In the genomic region with DNA sequence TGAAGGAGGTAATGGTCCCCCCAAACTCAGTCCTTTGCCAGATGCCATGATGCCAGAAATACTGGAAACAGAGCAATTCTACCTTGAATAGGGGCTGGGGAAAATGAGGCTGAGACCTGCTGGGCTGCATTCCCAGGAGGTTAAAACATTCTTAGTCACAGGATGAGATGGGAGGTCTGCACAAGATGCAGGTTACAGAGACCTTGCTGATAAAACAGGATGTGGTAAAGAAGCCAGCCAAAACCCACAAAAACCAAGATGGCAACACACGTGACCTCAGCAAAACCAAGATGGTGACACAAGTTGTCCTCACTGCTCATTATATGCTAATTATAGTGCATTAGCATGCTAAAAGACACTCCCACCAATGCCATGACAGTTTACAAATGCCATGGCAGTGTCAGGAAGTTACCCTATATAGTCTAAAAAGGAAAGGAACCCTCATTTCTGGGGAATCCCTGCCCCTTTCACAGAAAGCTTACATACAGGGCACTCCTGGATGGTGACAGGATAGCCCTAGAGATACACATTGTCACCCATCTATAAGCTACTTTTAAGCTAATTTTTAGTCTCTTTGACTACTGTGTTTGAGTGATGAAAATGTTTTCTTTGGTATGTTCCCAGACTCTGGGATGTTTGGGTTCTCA, we compare ENCODE assay signal across 13 cellular contexts.
DNase-seq lines count a peak whose midpoint lies in the region; ATAC-seq and TF ChIP-seq lines count a peak whose summit lies in the region.
"Had no signal": no experiment of that assay in that cellular context is flagged by ENCODE, and none has a peak within 500 bp of the region (broad histone marks: within the 10 kb centered on the region; RNA-seq: fewer than 3 reads in every experiment).

No MANE protein-coding gene starts in this region.

- intact Hi-C loops in sigmoid colon (cut with DNase I): no loop called here

- H3K9me3 ChIP-seq in sigmoid colon: peaks cover 0 to 6% (median 1%) of the 10 kb centered on the region in 4 donors

- POLR2A ChIA-PET in activated CD4-positive, alpha-beta memory T cell treated with anti-CD3 and anti-CD28 coated beads, Interleukin-2, amount 10 ng/mL, durations not matched to agents 7 days and 5 days (lab: Charles Lee): no interaction called here

- H3K27me3 ChIP-seq in sigmoid colon: no peaks in the 10 kb centered on the region

- CTCF ChIA-PET in activated CD8-positive, alpha-beta memory T cell treated with anti-CD3 and anti-CD28 coated beads, Interleukin-2, amount 10 ng/mL, durations not matched to agents 7 days and 5 days (lab: Charles Lee): no interaction called here
- CTCF ChIA-PET in activated CD4-positive, alpha-beta memory T cell treated with anti-CD3 and anti-CD28 coated beads, Interleukin-2, amount 10 ng/mL, durations not matched to agents 7 days and 5 days (lab: Charles Lee): no interaction called here

- no peaks in the 10 kb centered on the region for H3K36me3 Mint-ChIP-seq in activated CD8-positive, alpha-beta memory T cell treated with anti-CD3 and anti-CD28 coated beads, Interleukin-2, amount 10 ng/mL, durations not matched to agents 7 days and 5 days
- no peaks in the 10 kb centered on the region for H3K36me3 Mint-ChIP-seq in activated CD4-positive, alpha-beta memory T cell treated with anti-CD3 and anti-CD28 coated beads, Interleukin-2, amount 10 ng/mL, durations not matched to agents 7 days and 5 days (ENCODE audit: low read depth)
- no peaks in the 10 kb centered on the region for H3K36me3 Mint-ChIP-seq in stimulated activated effector memory CD8-positive, alpha-beta T cell treated with anti-CD3 and anti-CD28 coated beads, Interleukin-12 subunit alpha, Interleukin-12 subunit beta, amount 100 ng/mL, for 72 hours

- DNase-seq in activated CD8-positive, alpha-beta memory T cell treated with anti-CD3 and anti-CD28 coated beads, Interleukin-2, amount 10 ng/mL, durations not matched to agents 7 days and 5 days: peak; percentile 60
- DNase-seq in activated CD8-positive, alpha-beta memory T cell treated with anti-CD3 and anti-CD28 coated beads for 24 hours: no peak
- DNase-seq in activated CD4-positive, alpha-beta memory T cell treated with anti-CD3 and anti-CD28 coated beads, Interleukin-2, amount 10 ng/mL, durations not matched to agents 7 days and 5 days: peak; percentile 24
- no peak for DNase-seq in stimulated activated effector memory CD8-positive, alpha-beta T cell treated with anti-CD3 and anti-CD28 coated beads, Interleukin-12 subunit alpha, Interleukin-12 subunit beta, amount 100 ng/mL, for 72 hours (ENCODE audit: low spot score in 2 of 2)
- DNase-seq in NCI-H146 (lab: John Stamatoyannopoulos, UW) (no peak), NCI-H1105 (lab: John Stamatoyannopoulos, UW) (no peak), sigmoid colon (no peak)
- DNase-seq: activated CD4-positive, CD25-positive, alpha-beta regulatory T cell; activated gamma-delta T cell treated with Interleukin-2 at 50 U/mL for 16 hours; mesenchymal stem cell; stimulated activated CD8-positive, alpha-beta memory T cell treated with anti-CD3 and anti-CD28 coated beads, Interleukin-4, amount 100 ng/mL, for 48 hours had no signal

- H3K4me3 ChIP-seq in sigmoid colon: no peak overlapping the region

- H3K4me1 ChIP-seq in sigmoid colon: no peaks in the 10 kb centered on the region

- peak overlapping the region; percentile 62 for H3K27ac Mint-ChIP-seq in activated CD8-positive, alpha-beta memory T cell treated with anti-CD3 and anti-CD28 coated beads, Interleukin-2, amount 10 ng/mL, durations not matched to agents 7 days and 5 days
- H3K27ac Mint-ChIP-seq in activated CD4-positive, alpha-beta memory T cell treated with anti-CD3 and anti-CD28 coated beads, Interleukin-2, amount 10 ng/mL, durations not matched to agents 7 days and 5 days: no peak overlapping the region
- no peak overlapping the region for H3K27ac Mint-ChIP-seq in stimulated activated effector memory CD8-positive, alpha-beta T cell treated with anti-CD3 and anti-CD28 coated beads, Interleukin-12 subunit alpha, Interleukin-12 subunit beta, amount 100 ng/mL, for 72 hours

- no peaks in the 10 kb centered on the region for H3K36me3 ChIP-seq in sigmoid colon

- 49 to 73% methylated on average over 1 of the region's 1 CpG for WGBS in sigmoid colon, 2 donors

- peak; percentile 58 for ATAC-seq in activated CD8-positive, alpha-beta memory T cell treated with anti-CD3 and anti-CD28 coated beads, Interleukin-2, amount 10 ng/mL, durations not matched to agents 7 days and 5 days
- ATAC-seq in HG03565 (IDR thresholded peaks at IDR 0.05; ENCODE audit: unreplicated experiment): peak; percentile 35
- peak; percentile 37 for ATAC-seq in stimulated activated effector memory CD8-positive, alpha-beta T cell treated with anti-CD3 and anti-CD28 coated beads, Interleukin-12 subunit alpha, Interleukin-12 subunit beta, amount 100 ng/mL, for 72 hours
- ATAC-seq: esophagus mucosa had no signal

- H3K4me1 Mint-ChIP-seq in activated CD8-positive, alpha-beta memory T cell treated with anti-CD3 and anti-CD28 coated beads, Interleukin-2, amount 10 ng/mL, durations not matched to agents 7 days and 5 days: peaks cover 9% of the 10 kb centered on the region
- peaks cover 5% of the 10 kb centered on the region for H3K4me1 Mint-ChIP-seq in activated CD4-positive, alpha-beta memory T cell treated with anti-CD3 and anti-CD28 coated beads, Interleukin-2, amount 10 ng/mL, durations not matched to agents 7 days and 5 days
- no peaks in the 10 kb centered on the region for H3K4me1 Mint-ChIP-seq in stimulated activated effector memory CD8-positive, alpha-beta T cell treated with anti-CD3 and anti-CD28 coated beads, Interleukin-12 subunit alpha, Interleukin-12 subunit beta, amount 100 ng/mL, for 72 hours

- no peak for TF ChIP-seq POLR2A in sigmoid colon (IDR thresholded peaks at IDR 0.05)

- H3K9me3 Mint-ChIP-seq in activated CD8-positive, alpha-beta memory T cell treated with anti-CD3 and anti-CD28 coated beads, Interleukin-2, amount 10 ng/mL, durations not matched to agents 7 days and 5 days (ENCODE audit: low read depth): peaks cover 8% of the 10 kb centered on the region
- peaks cover 11% of the 10 kb centered on the region for H3K9me3 Mint-ChIP-seq in activated CD4-positive, alpha-beta memory T cell treated with anti-CD3 and anti-CD28 coated beads, Interleukin-2, amount 10 ng/mL, durations not matched to agents 7 days and 5 days
- peaks cover 17% of the 10 kb centered on the region for H3K9me3 Mint-ChIP-seq in stimulated activated effector memory CD8-positive, alpha-beta T cell treated with anti-CD3 and anti-CD28 coated beads, Interleukin-12 subunit alpha, Interleukin-12 subunit beta, amount 100 ng/mL, for 72 hours

- TF ChIP-seq EP300 in sigmoid colon (IDR thresholded peaks at IDR 0.05): no peak

- H3K27me3 Mint-ChIP-seq in activated CD8-positive, alpha-beta memory T cell treated with anti-CD3 and anti-CD28 coated beads, Interleukin-2, amount 10 ng/mL, durations not matched to agents 7 days and 5 days: no peaks in the 10 kb centered on the region
- no peaks in the 10 kb centered on the region for H3K27me3 Mint-ChIP-seq in activated CD4-positive, alpha-beta memory T cell treated with anti-CD3 and anti-CD28 coated beads, Interleukin-2, amount 10 ng/mL, durations not matched to agents 7 days and 5 days

- no peak overlapping the region for H3K27ac ChIP-seq in sigmoid colon

- TF ChIP-seq CTCF in sigmoid colon (IDR thresholded peaks at IDR 0.05): no peak

- H3K4me3 Mint-ChIP-seq in activated CD8-positive, alpha-beta memory T cell treated with anti-CD3 and anti-CD28 coated beads, Interleukin-2, amount 10 ng/mL, durations not matched to agents 7 days and 5 days: no peak overlapping the region
- H3K4me3 Mint-ChIP-seq in activated CD4-positive, alpha-beta memory T cell treated with anti-CD3 and anti-CD28 coated beads, Interleukin-2, amount 10 ng/mL, durations not matched to agents 7 days and 5 days: no peak overlapping the region
- H3K4me3 Mint-ChIP-seq in stimulated activated effector memory CD8-positive, alpha-beta T cell treated with anti-CD3 and anti-CD28 coated beads, Interleukin-12 subunit alpha, Interleukin-12 subunit beta, amount 100 ng/mL, for 72 hours: no peak overlapping the region

Comparison
In these comparisons a context has a peak if more than half of its experiments do, and no peak if none do; other contexts are left out.
1. DNase-seq: peak in activated CD8-positive, alpha-beta memory T cell treated with anti-CD3 and anti-CD28 coated beads, Interleukin-2, amount 10 ng/mL, durations not matched to agents 7 days and 5 days (single experiment) and activated CD4-positive, alpha-beta memory T cell treated with anti-CD3 and anti-CD28 coated beads, Interleukin-2, amount 10 ng/mL, durations not matched to agents 7 days and 5 days (single experiment); none in activated CD8-positive, alpha-beta memory T cell treated with anti-CD3 and anti-CD28 coated beads for 24 hours (single experiment), stimulated activated effector memory CD8-positive, alpha-beta T cell treated with anti-CD3 and anti-CD28 coated beads, Interleukin-12 subunit alpha, Interleukin-12 subunit beta, amount 100 ng/mL, for 72 hours (0 of 2), NCI-H146 (single experiment), NCI-H1105 (single experiment) and sigmoid colon (single experiment).
2. Peak in every context shown above with its lines, with median percentiles within 50 percentile points of each other: ATAC-seq.